ENCODE assay signal across 19 cellular contexts in genomic region chr1:98001764-98002163, GRCh38.
DNase-seq lines count a peak whose midpoint lies in the region; ATAC-seq, FAIRE-seq and TF ChIP-seq lines count a peak whose summit lies in the region.
"Had no signal": no experiment of that assay in that cellular context is flagged by ENCODE, and none has a peak within 500 bp of the region (broad histone marks: within the 10 kb centered on the region; RNA-seq: fewer than 3 reads in every experiment).

No MANE protein-coding gene starts in this region.

- H3K36me3 ChIP-seq in SK-N-SH (replicated peaks in 1 of 2; ENCODE audit: control insufficient read depth in 1 of 2, insufficient read depth in 2 of 2, low read length in 1 of 2): peaks cover 0 to 4% of the 10 kb centered on the region in 2 experiments
- H3K36me3 ChIP-seq: HAP-1 had no signal

- H4K20me1 ChIP-seq in SK-N-SH (ENCODE audit: insufficient read depth): no peaks in the 10 kb centered on the region

- H2AFZ ChIP-seq in SK-N-SH (ENCODE audit: low read depth): no peak overlapping the region

- ATAC-seq in A549: peak in 1 of 2 experiments; percentile 40; a peak in 1 of 6 replicates
- ATAC-seq: activated naive CD8-positive, alpha-beta T cell treated with anti-CD3 and anti-CD28 coated beads, Interleukin-2, amount 50 U/mL, for 24 hours; activated T-cell treated with anti-CD3 and anti-CD28 coated beads, Interleukin-2, amount 50 U/mL, for 4 hours; naive thymus-derived CD8-positive, alpha-beta T cell; stimulated activated naive B cell treated with anti-CD40 and anti-IgM and Interleukin-4, amounts not matched to agents 10 μg/mL and 1 μg/mL and 100 μg/mL, for 72 hours; T-helper 17 cell had no signal

- CTCF ChIA-PET in A549 (lab: Yijun Ruan, JAX) (no interaction called here), SK-N-SH (lab: Yijun Ruan, JAX) (no interaction called here)

- H3K79me2 ChIP-seq in SK-N-SH (ENCODE audit: insufficient read depth): peaks cover 58% of the 10 kb centered on the region

- TF ChIP-seq EP300 in A549 (IDR thresholded peaks at IDR 0.05) (no peak), SK-N-SH (IDR thresholded peaks at IDR 0.05; ENCODE audit: borderline replicate concordance in 1 of 2, low read depth in 1 of 2, low read length in 1 of 2) (no peak)

- H3K4me3 ChIP-seq in A549: no peak overlapping the region
- no peak overlapping the region for H3K4me3 ChIP-seq in SK-N-SH (ENCODE audit: low read depth in 2 of 2, low read length in 1 of 2)
- H3K4me3 ChIP-seq in fibroblast of mammary gland (ENCODE audit: control insufficient read depth, low read depth, low read length): no peak overlapping the region
- H3K4me3 ChIP-seq: HAP-1 had no signal

- no peaks in the 10 kb centered on the region for H3K9me2 ChIP-seq in SK-N-SH

- H3F3A ChIP-seq in SK-N-SH (replicated peaks; ENCODE audit: insufficient read depth): peaks cover 56% of the 10 kb centered on the region

- H3K4me1 ChIP-seq in A549: peaks cover 70% of the 10 kb centered on the region
- H3K4me1 ChIP-seq in SK-N-SH (ENCODE audit: control insufficient read depth in 1 of 2, insufficient read depth in 2 of 2, low read depth in 1 of 2, low read length in 1 of 2): peaks cover 0 to 59% of the 10 kb centered on the region in 2 experiments; a peak in 2 of 4 replicates
- H3K4me1 ChIP-seq: HAP-1 had no signal

- 0 out of 3 replicates have a peak overlapping the region, but pooled peaks have one; percentile 20 for H3K4me2 ChIP-seq in A549
- H3K4me2 ChIP-seq in SK-N-SH: no peak overlapping the region

- no peaks in the 10 kb centered on the region for H3K27me3 ChIP-seq in SK-N-SH (ENCODE audit: insufficient read depth)

- H3K27ac ChIP-seq in A549 (no peak overlapping the region), SK-N-SH (ENCODE audit: low read depth in 2 of 2, low read length in 1 of 2) (no peak overlapping the region)

- H3K9me3 ChIP-seq in A549 (no peaks in the 10 kb centered on the region), SK-N-SH (no peaks in the 10 kb centered on the region)
- H3K9me3 ChIP-seq: HAP-1 had no signal

- no peak for TF ChIP-seq POLR2A in A549 (IDR thresholded peaks at IDR 0.05; ENCODE audit: low read length)

- no peak for FAIRE-seq in A549 (lab: Jason Lieb, UNC)
- FAIRE-seq in urothelium cell line (lab: Jason Lieb, UNC): no peak

- peak; percentile 50 for TF ChIP-seq CTCF in A549 (IDR thresholded peaks at IDR 0.05)
- peak; percentile 69 for TF ChIP-seq CTCF in SK-N-SH (IDR thresholded peaks at IDR 0.05)
- TF ChIP-seq CTCF in fibroblast of mammary gland (conservative IDR thresholded peaks at IDR 0.05; ENCODE audit: control insufficient read depth, insufficient read depth, low read depth, low read length): peak; percentile 36

- peak in 1 of 2 experiments; percentile 28 for DNase-seq in A549 (ENCODE audit: low read depth in 1 of 2, low spot score in 1 of 2)
- DNase-seq in GM03348 (ENCODE audit: low spot score): peak; percentile 7
- DNase-seq in SK-N-SH: no peak
- peak; percentile 8 for DNase-seq in fibroblast of mammary gland (ENCODE audit: low read depth)
- DNase-seq in NAMALWA (ENCODE audit: low spot score): no peak
- no peak for DNase-seq in NCI-H82 treated with DMSO at 0.1 percent for 48 hours (lab: John Stamatoyannopoulos, UW; ENCODE audit: unreplicated experiment)
- DNase-seq in urothelium cell line (ENCODE audit: low spot score): no peak
- DNase-seq in stimulated activated CD4-positive, alpha-beta T cell treated with anti-CD3 and anti-CD28 coated beads, Interleukin-4, amount 100 ng/mL, for 1 hour: no peak
- DNase-seq: activated CD4-positive, alpha-beta T cell treated with anti-CD3 and anti-CD28 coated beads for 4 hours; activated naive CD8-positive, alpha-beta T cell treated with anti-CD3 and anti-CD28 coated beads, Interleukin-2, amount 50 U/mL, for 24 hours; activated T-cell treated with anti-CD3 and anti-CD28 coated beads, Interleukin-2, amount 50 U/mL, for 4 hours; head of caudate nucleus; MV-4-11; naive thymus-derived CD8-positive, alpha-beta T cell; NCI-H446 treated with DMSO at 0.1 percent for 48 hours; stimulated activated CD4-positive, alpha-beta T cell treated with anti-CD3 and anti-CD28 coated beads, Interleukin-4, amount 100 ng/mL, for 4 hours; stimulated activated naive B cell treated with anti-CD40 and anti-IgM and Interleukin-4, amounts not matched to agents 10 μg/mL and 1 μg/mL and 100 μg/mL, for 72 hours; T-helper 17 cell had no signal

- POLR2A ChIA-PET in A549 (lab: Yijun Ruan, JAX): no interaction called here
- POLR2A ChIA-PET in SK-N-SH (lab: Yijun Ruan, JAX): no interaction called here

- TF ChIP-seq RAD21 in A549 (conservative IDR thresholded peaks at IDR 0.05 in 1 of 2, IDR thresholded peaks at IDR 0.05 in 1 of 2) (peak; percentile 60), SK-N-SH (IDR thresholded peaks at IDR 0.05; ENCODE audit: low read length) (peak; percentile 49)

- no peak overlapping the region for H3K9ac ChIP-seq in SK-N-SH

- 76% methylated on average over 1 of the region's 1 CpG for WGBS in A549 (ENCODE audit: missing lambda C conversion rate)
- WGBS in SK-N-SH (ENCODE audit: low lambda C conversion rate): 95% methylated on average over 1 of the region's 1 CpG

TF ChIP-seq in A549, 52 proteins besides CTCF, POLR2A, EP300 and RAD21:
- TF ChIP-seq CBX2 (IDR thresholded peaks at IDR 0.05; ENCODE audit: borderline replicate concordance, low read depth) (no peak), SMC3 (IDR thresholded peaks at IDR 0.05) (peak; percentile 50; the same call in 2 of the 3 replicates)

TF ChIP-seq in SK-N-SH, 30 proteins besides CTCF, POLR2A, EP300 and RAD21:
- TF ChIP-seq REST (IDR thresholded peaks at IDR 0.05; ENCODE audit: low read depth, low read length) (no peak), SMC3 (IDR thresholded peaks at IDR 0.05; ENCODE audit: low read depth, low read length) (peak; percentile 24; the same call in 1 of the 2 replicates)

Comparison
In these comparisons a context has a peak if more than half of its experiments do, and no peak if none do; other contexts are left out.
1. DNase-seq: peak in GM03348 (single experiment) and fibroblast of mammary gland (single experiment); none in SK-N-SH (single experiment), NAMALWA (single experiment), NCI-H82 treated with DMSO at 0.1 percent for 48 hours (single experiment), urothelium cell line (single experiment) and stimulated activated CD4-positive, alpha-beta T cell treated with anti-CD3 and anti-CD28 coated beads, Interleukin-4, amount 100 ng/mL, for 1 hour (single experiment).
2. Of the 12 proteins assayed by ChIP-seq in both A549 and SK-N-SH: peak only in A549: none; only in SK-N-SH: none; in both: CTCF, RAD21 and SMC3; in neither: 9.
3. Peak in every context shown above with its lines, with median percentiles within 50 percentile points of each other: CTCF ChIP-seq.